ENCODE assay signal across 3 cellular contexts in genomic region chr10:131337656-131338055, GRCh38. TPM values are rescaled to one million over a fixed set of nuclear protein-coding genes. Genes with fewer than 3 reads are reported as not detected.
"Had no signal": no experiment of that assay in that cellular context is flagged by ENCODE, and none has a peak within 500 bp of the region (broad histone marks: within the 10 kb centered on the region; RNA-seq: fewer than 3 reads in every experiment).

No MANE protein-coding gene starts in this region.

- H3K4me3 ChIP-seq: GM12878 had no signal

- ATAC-seq: GM12878 had no signal

- DNase-seq: GDM1, GF-D8 had no signal

RNA-seq across cellular contexts. Expression of gene TCERG1L, which starts 26.1 kb away (rescaled TPM):
- total RNA-seq: GM12878 had no signal
